1 cellular context compared by ENCODE assay signal in genomic region chr2:209830722-209831465, GRCh38.
TF ChIP-seq lines count a peak whose summit lies in the region.

No MANE protein-coding gene starts in this region.

TF ChIP-seq in GM23338, 12 proteins besides CTCF, POLR2A, EP300 and RAD21 (continued from another document):
- TF ChIP-seq ZNF462 (CRISPR knock-in tag; IDR thresholded peaks at IDR 0.05), result no peak
- no peak for TF ChIP-seq ETS1 (IDR thresholded peaks at IDR 0.05)
- no peak for TF ChIP-seq REST (IDR thresholded peaks at IDR 0.05; ENCODE audit: unreplicated experiment)
- no peak for TF ChIP-seq POLR2AphosphoS5 (IDR thresholded peaks at IDR 0.05; ENCODE audit: low read depth)
- no peak for TF ChIP-seq STAT1 (IDR thresholded peaks at IDR 0.05; ENCODE audit: unreplicated experiment)
- no peak for TF ChIP-seq CREB1 (CRISPR knock-in tag; IDR thresholded peaks at IDR 0.05; ENCODE audit: low read depth)
